In the genomic region with DNA sequence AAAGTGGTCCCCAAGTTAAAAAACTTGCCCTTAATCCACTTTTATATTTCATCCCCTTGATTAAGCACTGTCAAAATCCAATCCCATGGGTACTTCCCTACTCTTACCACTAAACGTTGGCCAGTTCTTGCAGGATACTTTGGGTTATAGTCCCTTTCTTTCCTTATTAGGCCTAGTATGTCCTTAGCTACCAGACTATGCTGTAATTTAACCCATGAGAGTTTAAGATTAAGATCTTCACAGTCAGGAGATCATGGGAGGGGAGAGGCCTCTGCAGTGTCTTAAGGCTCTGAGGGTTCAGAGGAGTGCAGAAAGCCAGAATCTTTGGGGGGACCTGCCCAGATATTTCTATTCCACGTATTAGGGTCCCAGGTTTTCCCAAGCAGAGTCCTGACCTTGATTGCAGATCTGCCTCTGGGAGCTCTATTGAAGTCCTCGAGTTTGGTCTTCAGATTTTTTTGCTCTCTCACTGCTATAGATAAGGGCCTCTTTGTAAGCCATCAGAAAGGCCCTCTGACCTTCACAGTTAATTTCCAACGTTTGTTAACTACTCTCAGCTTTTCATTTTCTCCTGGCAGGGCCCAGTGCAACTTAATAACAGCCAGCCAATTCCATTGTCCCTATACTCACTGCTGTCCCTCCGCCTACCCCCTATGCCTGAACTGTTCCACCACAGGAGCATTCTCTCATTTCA, we compare ENCODE assay signal across 18 cellular contexts. TPM values are rescaled to one million over a fixed set of nuclear protein-coding genes. Genes with fewer than 3 reads are reported as not detected.
A peak's percentile ranks its signal among the peaks of the same experiment; 100 is the strongest.
DNase-seq lines count a peak whose midpoint lies in the region; ATAC-seq, FAIRE-seq and TF ChIP-seq lines count a peak whose summit lies in the region.
"Had no signal": no experiment of that assay in that cellular context is flagged by ENCODE, and none has a peak within 500 bp of the region (broad histone marks: within the 10 kb centered on the region; RNA-seq: fewer than 3 reads in every experiment).

No MANE protein-coding gene starts in this region.

- no peak for TF ChIP-seq RAD21 in HepG2 (CRISPR knock-in tag; IDR thresholded peaks at IDR 0.05)

- no peak overlapping the region for H2AK5ac ChIP-seq in neuronal stem cell (ENCODE audit: low read depth, low read length)

- TF ChIP-seq EP300 in HepG2 (IDR thresholded peaks at IDR 0.05; ENCODE audit: low read depth in 2 of 2, low read length in 2 of 2): no peak
- no peak for TF ChIP-seq EP300 in HepG2 (CRISPR knock-in tag; IDR thresholded peaks at IDR 0.05; ENCODE audit: borderline replicate concordance)
- TF ChIP-seq EP300 in stomach (IDR thresholded peaks at IDR 0.05): no peak

- H3K27ac ChIP-seq in HepG2 (ENCODE audit: extremely low read length, insufficient read depth, low read length): no peak overlapping the region
- no peak overlapping the region for H3K27ac ChIP-seq in right lobe of liver
- no peak overlapping the region for H3K27ac ChIP-seq in endodermal cell (ENCODE audit: low read depth, low read length)
- no peak overlapping the region for H3K27ac ChIP-seq in neuronal stem cell (replicated peaks; ENCODE audit: low read length)
- H3K27ac ChIP-seq in stomach: peak overlapping the region in 1 of 5 donors; percentile 14
- H3K27ac ChIP-seq: BLaER1 had no signal

- no peak overlapping the region for H3K4me3 Mint-ChIP-seq in endodermal cell
- H3K4me3 Mint-ChIP-seq: CD8-positive, alpha-beta memory T cell had no signal

- no peak overlapping the region for H4K91ac ChIP-seq in neuronal stem cell (ENCODE audit: low read depth, low read length, poor library complexity)

- H3K27ac Mint-ChIP-seq in endodermal cell: peak overlapping the region; percentile 69

- no peak overlapping the region for H2BK12ac ChIP-seq in neuronal stem cell (ENCODE audit: low read length)

- POLR2A ChIA-PET in HepG2 (lab: Yijun Ruan, JAX): no interaction called here

- TF ChIP-seq POLR2A in HepG2 (IDR thresholded peaks at IDR 0.05; ENCODE audit: insufficient read depth in 1 of 2, low read depth in 2 of 2, low read length in 2 of 2) (no peak), right lobe of liver (IDR thresholded peaks at IDR 0.05) (no peak), stomach (IDR thresholded peaks at IDR 0.05) (no peak)

- H3K9me3 Mint-ChIP-seq in endodermal cell: no peaks in the 10 kb centered on the region
- H3K9me3 Mint-ChIP-seq: CD8-positive, alpha-beta memory T cell had no signal

- H3K79me2 ChIP-seq in HepG2 (ENCODE audit: insufficient read depth, low read length): no peaks in the 10 kb centered on the region

- WGBS in HepG2 (ENCODE audit: low lambda C conversion rate): 17% methylated on average over 5 of the region's 5 CpGs
- 47% methylated on average over 5 of the region's 5 CpGs for WGBS in right lobe of liver (ENCODE audit: insufficient coverage, low coverage, low lambda C conversion rate, missing lambda C conversion rate)
- WGBS in endodermal cell (ENCODE audit: insufficient coverage in 1 of 2, insufficient read length in 1 of 2), 2 experiments: 65 to 87% methylated on average over 4 to 5 of the region's 5 CpGs
- WGBS in neuronal stem cell (ENCODE audit: extremely low coverage in 2 of 2, insufficient read length in 2 of 2, insufficient replicate concordance in 1 of 2), 2 donors: no CpG with 5 or more reads among the region's 5 CpGs
- 53 to 60% (median 55%) methylated on average over 5 of the region's 5 CpGs for WGBS in stomach, 5 donors

- H3K9me3 ChIP-seq in HepG2 (ENCODE audit: low read length): no peaks in the 10 kb centered on the region
- no peaks in the 10 kb centered on the region for H3K9me3 ChIP-seq in right lobe of liver
- H3K9me3 ChIP-seq in endodermal cell (ENCODE audit: control insufficient read depth, low read length): no peaks in the 10 kb centered on the region
- no peaks in the 10 kb centered on the region for H3K9me3 ChIP-seq in neuronal stem cell (replicated peaks in 1 of 2; ENCODE audit: control insufficient read depth in 2 of 2, insufficient read depth in 1 of 2, low read depth in 1 of 2, low read length in 2 of 2)
- no peaks in the 10 kb centered on the region for H3K9me3 ChIP-seq in stomach
- H3K9me3 ChIP-seq: BLaER1 had no signal

- BruUV-seq in HepG2 (replicated peaks; lab: Mats Ljungman, UMichigan): no TSS peak

- H3K9ac ChIP-seq in HepG2 (ENCODE audit: insufficient read depth, low read depth, low read length) (no peak overlapping the region), endodermal cell (ENCODE audit: extremely low read depth, low read length, poor library complexity, severe bottlenecking) (peak overlapping the region; percentile 46), neuronal stem cell (ENCODE audit: low read depth, low read length, poor library complexity) (no peak overlapping the region)
- H3K9ac ChIP-seq: BLaER1 had no signal

- intact Hi-C loops in HepG2 (cut with micrococcal nuclease; ENCODE audit: unreplicated experiment): no loop called here
- intact Hi-C loops in right lobe of liver (cut with DNase I): no loop called here
- intact Hi-C loops in stomach (cut with DNase I; ENCODE audit: low total_unique reads): no loop called here

- in situ Hi-C loops in HepG2 (cut with HindIII; ENCODE audit: extremely low pct_ligation_motif_present, low pct_unique_long_range_greater_than_20kb): no loop called here

- H3K27me3 ChIP-seq in HepG2 (ENCODE audit: control insufficient read depth in 1 of 2, insufficient read depth in 2 of 2, low read length in 2 of 2) (no peaks in the 10 kb centered on the region; a peak in 1 of 5 replicates), right lobe of liver (no peaks in the 10 kb centered on the region), endodermal cell (ENCODE audit: control insufficient read depth, insufficient read depth, low read length, poor library complexity, severe bottlenecking) (no peaks in the 10 kb centered on the region), neuronal stem cell (ENCODE audit: control insufficient read depth in 3 of 3, insufficient read depth in 3 of 3, low read depth in 1 of 3, low read length in 3 of 3) (peaks cover 0 to 11% (median 0%) of the 10 kb centered on the region in 3 experiments), stomach (no peaks in the 10 kb centered on the region)
- H3K27me3 ChIP-seq: BLaER1 had no signal

- no peak overlapping the region for H4K8ac ChIP-seq in neuronal stem cell (ENCODE audit: low read depth, low read length)

- no peaks in the 10 kb centered on the region for H4K20me1 ChIP-seq in HepG2 (ENCODE audit: insufficient read depth, low read length)
- H4K20me1 ChIP-seq: BLaER1 had no signal

- H2BK5ac ChIP-seq in neuronal stem cell (ENCODE audit: low read length): no peak overlapping the region

- no peak overlapping the region for H3K4ac ChIP-seq in neuronal stem cell (ENCODE audit: low read length)

- DNase-seq in HepG2 (ENCODE audit: low spot score): peak; percentile 18
- DNase-seq in right lobe of liver: no peak
- peak; percentile 48 for DNase-seq in endodermal cell
- DNase-seq in neuronal stem cell (ENCODE audit: low spot score): no peak
- DNase-seq in stomach: no peak
- no peak for DNase-seq in putamen (ENCODE audit: low spot score)
- DNase-seq: CD8-positive, alpha-beta memory T cell; DMS 273 treated with DMSO at 0.1 percent for 48 hours; GDM1; MV-4-11; NCI-H1417; NCI-H187 treated with DMSO at 0.1 percent for 48 hours; SIG-M5 had no signal

- no peak overlapping the region for H3K14ac ChIP-seq in neuronal stem cell (ENCODE audit: low read length)

- H3K36me3 ChIP-seq in HepG2 (replicated peaks in 1 of 2; ENCODE audit: control insufficient read depth in 1 of 2, insufficient read depth in 2 of 2, low read length in 2 of 2) (no peaks in the 10 kb centered on the region), right lobe of liver (no peaks in the 10 kb centered on the region), endodermal cell (ENCODE audit: control insufficient read depth, insufficient read depth, low read length) (no peaks in the 10 kb centered on the region), neuronal stem cell (replicated peaks in 1 of 2; ENCODE audit: control insufficient read depth in 2 of 2, insufficient read depth in 2 of 2, low read length in 2 of 2) (no peaks in the 10 kb centered on the region), stomach (no peaks in the 10 kb centered on the region)
- H3K36me3 ChIP-seq: BLaER1 had no signal

- no peak overlapping the region for H2BK120ac ChIP-seq in neuronal stem cell (ENCODE audit: low read depth, low read length)

- no peaks in the 10 kb centered on the region for H3K79me1 ChIP-seq in neuronal stem cell (ENCODE audit: low read depth, low read length)

- peaks cover 3% of the 10 kb centered on the region for H3K27me3 Mint-ChIP-seq in endodermal cell (ENCODE audit: insufficient read depth)

- H3K4me2 ChIP-seq in HepG2 (ENCODE audit: low read depth, low read length) (peak overlapping the region; percentile 32; the same call in 1 of the 2 replicates), neuronal stem cell (ENCODE audit: insufficient read depth, low read length, poor library complexity, severe bottlenecking) (no peak overlapping the region)
- H3K4me2 ChIP-seq: BLaER1 had no signal

- no peaks in the 10 kb centered on the region for H3K36me3 Mint-ChIP-seq in endodermal cell (ENCODE audit: low read depth)
- H3K36me3 Mint-ChIP-seq: CD8-positive, alpha-beta memory T cell had no signal

- H2AFZ ChIP-seq in HepG2 (ENCODE audit: low read length): no peak overlapping the region
- H2AFZ ChIP-seq in neuronal stem cell (ENCODE audit: low read length): peak overlapping the region; percentile 51

- H3K4me1 Mint-ChIP-seq in endodermal cell: peaks cover 26% of the 10 kb centered on the region

- CTCF ChIA-PET in HepG2 (lab: Yijun Ruan, JAX; ENCODE audit: low intra/inter-chr PET ratio, low total read pairs): no interaction called here

- no peak overlapping the region for H3K23ac ChIP-seq in neuronal stem cell (ENCODE audit: low read depth, low read length, poor library complexity)

- H3K18ac ChIP-seq in neuronal stem cell (ENCODE audit: low read length): no peak overlapping the region

- H2BK15ac ChIP-seq in neuronal stem cell (ENCODE audit: low read length): no peak overlapping the region

- no peak for TF ChIP-seq CTCF in HepG2 (CRISPR knock-in tag; IDR thresholded peaks at IDR 0.05)
- no peak for TF ChIP-seq CTCF in right lobe of liver (IDR thresholded peaks at IDR 0.05)
- no peak for TF ChIP-seq CTCF in endodermal cell (conservative IDR thresholded peaks at IDR 0.05)
- no peak for TF ChIP-seq CTCF in stomach (IDR thresholded peaks at IDR 0.05)

- H3K4me1 ChIP-seq in HepG2 (ENCODE audit: insufficient read depth, low read length) (peaks cover 22% of the 10 kb centered on the region), right lobe of liver (no peaks in the 10 kb centered on the region), endodermal cell (ENCODE audit: control insufficient read depth, insufficient read depth, low read length) (peaks cover 15% of the 10 kb centered on the region), neuronal stem cell (ENCODE audit: control insufficient read depth in 2 of 2, insufficient read depth in 1 of 2, low read depth in 1 of 2, low read length in 2 of 2) (peaks cover 3 to 5% of the 10 kb centered on the region in 2 donors), stomach (peaks cover 0 to 4% (median 0%) of the 10 kb centered on the region in 4 donors)
- H3K4me1 ChIP-seq: BLaER1 had no signal

- no peak for FAIRE-seq in HepG2 (lab: Jason Lieb, UNC)
- FAIRE-seq: A204.1, GM12878, HTR-8/SVneo had no signal

- ATAC-seq in HepG2: peak; percentile 43
- ATAC-seq in right lobe of liver: no peak
- no peak for ATAC-seq in GM21381 (IDR thresholded peaks at IDR 0.05; ENCODE audit: unreplicated experiment)

- H3K4me3 ChIP-seq in HepG2 (replicated peaks in 1 of 3; ENCODE audit: insufficient read depth in 1 of 3, low read depth in 2 of 3, low read length in 3 of 3): no peak overlapping the region
- no peak overlapping the region for H3K4me3 ChIP-seq in right lobe of liver
- H3K4me3 ChIP-seq in endodermal cell (ENCODE audit: low read length): peak overlapping the region; percentile 21
- H3K4me3 ChIP-seq in neuronal stem cell (ENCODE audit: low read length in 2 of 2): no peak overlapping the region
- no peak overlapping the region for H3K4me3 ChIP-seq in stomach
- H3K4me3 ChIP-seq: BLaER1, GM12878 had no signal

RNA-seq across cellular contexts. Expression of gene CGN, which starts 9.0 kb away (rescaled TPM):
- total RNA-seq in HepG2 (2016; rRNA removed; fragmentation: Illumina TruSeq; extraction: Trizol) (0.24 and 0.75 TPM in 2 replicates), right lobe of liver (10 to 100 TPM; 15.9 to 65.4 (median 38.6) TPM), endodermal cell (10 to 100 TPM; 39.7 to 39.9 TPM), stomach (100 to 1,000 TPM in 3 of 5 donors, 10 to 100 TPM in 2; 21.4 to 137 (median 118) TPM)
- total RNA-seq in HepG2 (2016; cell fraction: cytosol; rRNA removed; fragmentation: Illumina TruSeq; extraction: Trizol; ENCODE audit: low read depth): 0.20 and 0.88 TPM in 2 replicates
- 0.10 and 0.67 TPM in 2 replicates for total RNA-seq in HepG2 (2016; cell fraction: insoluble cytoplasmic fraction; rRNA removed; fragmentation: Illumina TruSeq; extraction: Trizol)
- total RNA-seq in HepG2 (2016; cell fraction: membrane; rRNA removed; fragmentation: Illumina TruSeq; extraction: Trizol): 0.19 and 0.28 TPM in 2 replicates
- 1.3 and 1.6 TPM in 2 replicates for total RNA-seq in HepG2 (2016; cell fraction: nucleus; rRNA removed; fragmentation: Illumina TruSeq; extraction: Trizol)
- polyA plus RNA-seq in HepG2 (2011; rRNA removed) (0.81 and 1.1 TPM in 2 replicates), stomach (10 to 100 TPM; 14.0 to 22.0 (median 21.2) TPM)
- 0.18 and 0.21 TPM in 2 replicates for polyA plus RNA-seq in HepG2 (2011; cell fraction: cytosol; rRNA removed)
- polyA plus RNA-seq in HepG2 (2011; cell fraction: nucleus; rRNA removed): 3.8 TPM in 2 replicates
- polyA plus RNA-seq in HepG2 (2012): 1.7 and 3.2 TPM in 2 replicates
- 0.03 TPM in 1 of 2 replicates, not detected in the other for polyA plus RNA-seq in HepG2 (2016; cell fraction: cytosol; fragmentation: Illumina TruSeq; extraction: Trizol; ENCODE audit: low read depth)
- polyA plus RNA-seq in HepG2 (2016; cell fraction: insoluble cytoplasmic fraction; fragmentation: Illumina TruSeq; extraction: Trizol; ENCODE audit: low read depth): 0.27 and 0.43 TPM in 2 replicates
- 0.03 and 0.10 TPM in 2 replicates for polyA plus RNA-seq in HepG2 (2016; cell fraction: membrane; fragmentation: Illumina TruSeq; extraction: Trizol; ENCODE audit: low read depth)
- 2.3 and 2.8 TPM in 2 replicates for polyA plus RNA-seq in HepG2 (2016; cell fraction: nucleus; fragmentation: Illumina TruSeq; extraction: Trizol; ENCODE audit: insufficient read depth, low read depth)
- polyA minus RNA-seq in HepG2 (2011; rRNA and poly(A)+ RNA removed; ENCODE audit: low replicate concordance): 0.63 and 2.7 TPM in 2 replicates
- polyA minus RNA-seq in HepG2 (2011; cell fraction: cytosol; rRNA and poly(A)+ RNA removed): 0.70 TPM in 1 of 2 replicates, not detected in the other
- 2.7 and 3.9 TPM in 2 replicates for polyA minus RNA-seq in HepG2 (2011; cell fraction: nucleus; rRNA and poly(A)+ RNA removed)
- polyA plus RNA-seq in endodermal cell (2013, experiment 1 of 2): 14.2 TPM
- polyA plus RNA-seq in endodermal cell (2013, experiment 2 of 2): 10.8 TPM
- 5.6 TPM for polyA plus RNA-seq in neuronal stem cell (2013, experiment 1 of 2)
- 5.6 TPM for polyA plus RNA-seq in neuronal stem cell (2013, experiment 2 of 2)

RNA-seq across cellular contexts. Expression of gene TUFT1, which starts 37.9 kb away (rescaled TPM):
- total RNA-seq in HepG2 (2016; rRNA removed; fragmentation: Illumina TruSeq; extraction: Trizol) (7.3 and 7.7 TPM in 2 replicates), right lobe of liver (1 to 10 TPM; 1.6 to 8.0 (median 3.1) TPM), endodermal cell (10 to 100 TPM; 12.7 to 18.3 TPM), stomach (10 to 100 TPM in 3 of 5 donors, 1 to 10 TPM in 2; 1.2 to 30.4 (median 13.9) TPM)
- 0.51 and 1.2 TPM in 2 replicates for total RNA-seq in HepG2 (2016; cell fraction: cytosol; rRNA removed; fragmentation: Illumina TruSeq; extraction: Trizol; ENCODE audit: low read depth)
- total RNA-seq in HepG2 (2016; cell fraction: insoluble cytoplasmic fraction; rRNA removed; fragmentation: Illumina TruSeq; extraction: Trizol): 6.6 and 6.9 TPM in 2 replicates
- total RNA-seq in HepG2 (2016; cell fraction: membrane; rRNA removed; fragmentation: Illumina TruSeq; extraction: Trizol): 2.6 and 3.1 TPM in 2 replicates
- total RNA-seq in HepG2 (2016; cell fraction: nucleus; rRNA removed; fragmentation: Illumina TruSeq; extraction: Trizol): 5.0 and 5.2 TPM in 2 replicates
- polyA plus RNA-seq in HepG2 (2011; rRNA removed) (6.4 and 6.7 TPM in 2 replicates), stomach (10 to 100 TPM in 2 of 3 donors, 1 to 10 TPM in 1; 9.0 to 15.4 (median 10.8) TPM)
- 4.2 and 5.5 TPM in 2 replicates for polyA plus RNA-seq in HepG2 (2011; cell fraction: cytosol; rRNA removed)
- 6.5 and 8.6 TPM in 2 replicates for polyA plus RNA-seq in HepG2 (2011; cell fraction: nucleus; rRNA removed)
- 5.2 and 6.2 TPM in 2 replicates for polyA plus RNA-seq in HepG2 (2012)
- 0.33 and 0.35 TPM in 2 replicates for polyA plus RNA-seq in HepG2 (2016; cell fraction: cytosol; fragmentation: Illumina TruSeq; extraction: Trizol; ENCODE audit: low read depth)
- polyA plus RNA-seq in HepG2 (2016; cell fraction: insoluble cytoplasmic fraction; fragmentation: Illumina TruSeq; extraction: Trizol; ENCODE audit: low read depth): 5.0 and 5.6 TPM in 2 replicates
- polyA plus RNA-seq in HepG2 (2016; cell fraction: membrane; fragmentation: Illumina TruSeq; extraction: Trizol; ENCODE audit: low read depth): 1.1 TPM in 2 replicates
- polyA plus RNA-seq in HepG2 (2016; cell fraction: nucleus; fragmentation: Illumina TruSeq; extraction: Trizol; ENCODE audit: insufficient read depth, low read depth): 7.7 and 10.7 TPM in 2 replicates
- 6.3 and 18.3 TPM in 2 replicates for polyA minus RNA-seq in HepG2 (2011; rRNA and poly(A)+ RNA removed; ENCODE audit: low replicate concordance)
- polyA minus RNA-seq in HepG2 (2011; cell fraction: cytosol; rRNA and poly(A)+ RNA removed): 3.2 and 3.9 TPM in 2 replicates
- 6.3 and 7.5 TPM in 2 replicates for polyA minus RNA-seq in HepG2 (2011; cell fraction: nucleus; rRNA and poly(A)+ RNA removed)
- 8.4 TPM for polyA plus RNA-seq in endodermal cell (2013, experiment 1 of 2)
- 7.3 TPM for polyA plus RNA-seq in endodermal cell (2013, experiment 2 of 2)
- 8.1 TPM for polyA plus RNA-seq in neuronal stem cell (2013, experiment 1 of 2)
- polyA plus RNA-seq in neuronal stem cell (2013, experiment 2 of 2): 8.3 TPM

RNA-seq across cellular contexts. Expression of gene POGZ, which starts 42.9 kb away (rescaled TPM):
- total RNA-seq in HepG2 (2016; rRNA removed; fragmentation: Illumina TruSeq; extraction: Trizol) (15.3 and 17.1 TPM in 2 replicates), right lobe of liver (10 to 100 TPM; 13.5 to 44.9 (median 29.9) TPM), endodermal cell (100 to 1,000 TPM; 138 to 165 TPM), stomach (100 to 1,000 TPM in 2 of 5 donors, 10 to 100 TPM in 3; 17.4 to 124 (median 85.8) TPM)
- 3.4 and 3.9 TPM in 2 replicates for total RNA-seq in HepG2 (2016; cell fraction: cytosol; rRNA removed; fragmentation: Illumina TruSeq; extraction: Trizol; ENCODE audit: low read depth)
- total RNA-seq in HepG2 (2016; cell fraction: insoluble cytoplasmic fraction; rRNA removed; fragmentation: Illumina TruSeq; extraction: Trizol): 14.3 and 16.4 TPM in 2 replicates
- 7.3 and 9.4 TPM in 2 replicates for total RNA-seq in HepG2 (2016; cell fraction: membrane; rRNA removed; fragmentation: Illumina TruSeq; extraction: Trizol)
- 26.6 and 27.0 TPM in 2 replicates for total RNA-seq in HepG2 (2016; cell fraction: nucleus; rRNA removed; fragmentation: Illumina TruSeq; extraction: Trizol)
- polyA plus RNA-seq in HepG2 (2011; rRNA removed) (45.6 and 46.9 TPM in 2 replicates), stomach (10 to 100 TPM in 2 of 3 donors, 1 to 10 TPM in 1; 7.3 to 18.0 (median 12.1) TPM)
- polyA plus RNA-seq in HepG2 (2011; cell fraction: cytosol; rRNA removed): 14.1 and 15.0 TPM in 2 replicates
- 85.3 and 95.0 TPM in 2 replicates for polyA plus RNA-seq in HepG2 (2011; cell fraction: nucleus; rRNA removed)
- polyA plus RNA-seq in HepG2 (2012): 22.9 and 30.0 TPM in 2 replicates
- 0.70 and 1.2 TPM in 2 replicates for polyA plus RNA-seq in HepG2 (2016; cell fraction: cytosol; fragmentation: Illumina TruSeq; extraction: Trizol; ENCODE audit: low read depth)
- 18.4 and 20.8 TPM in 2 replicates for polyA plus RNA-seq in HepG2 (2016; cell fraction: insoluble cytoplasmic fraction; fragmentation: Illumina TruSeq; extraction: Trizol; ENCODE audit: low read depth)
- polyA plus RNA-seq in HepG2 (2016; cell fraction: membrane; fragmentation: Illumina TruSeq; extraction: Trizol; ENCODE audit: low read depth): 2.7 and 2.9 TPM in 2 replicates
- 55.5 and 69.5 TPM in 2 replicates for polyA plus RNA-seq in HepG2 (2016; cell fraction: nucleus; fragmentation: Illumina TruSeq; extraction: Trizol; ENCODE audit: insufficient read depth, low read depth)
- polyA minus RNA-seq in HepG2 (2011; rRNA and poly(A)+ RNA removed; ENCODE audit: low replicate concordance): 103 and 173 TPM in 2 replicates
- polyA minus RNA-seq in HepG2 (2011; cell fraction: cytosol; rRNA and poly(A)+ RNA removed): 25.2 and 28.6 TPM in 2 replicates
- 80.1 and 101 TPM in 2 replicates for polyA minus RNA-seq in HepG2 (2011; cell fraction: nucleus; rRNA and poly(A)+ RNA removed)
- 81.3 TPM for polyA plus RNA-seq in endodermal cell (2013, experiment 1 of 2)
- polyA plus RNA-seq in endodermal cell (2013, experiment 2 of 2): 75.7 TPM
- 60.9 TPM for polyA plus RNA-seq in neuronal stem cell (2013, experiment 1 of 2)
- polyA plus RNA-seq in neuronal stem cell (2013, experiment 2 of 2): 63.8 TPM

Comparison
In these comparisons a context has a peak if more than half of its experiments do, and no peak if none do; other contexts are left out.
1. DNase-seq: peak in HepG2 (single experiment) and endodermal cell (single experiment); none in right lobe of liver (0 of 3), neuronal stem cell (single experiment), stomach (single experiment) and putamen (single experiment).
2. RNA of gene CGN, which starts 9.0 kb away (total RNA-seq): 21.4 to 137 TPM in stomach, 39.7 to 39.9 TPM in endodermal cell and 15.9 to 65.4 TPM in right lobe of liver; 0.10 to 1.6 TPM in HepG2; every median in the first group is over 4 times any median in the second.